Comparison of ENCODE assay signal across 2 cellular contexts in genomic region chr2:55118643-55119065, GRCh38.
TF ChIP-seq lines count a peak whose summit lies in the region.

No MANE protein-coding gene starts in this region.

TF ChIP-seq in K562, 482 proteins besides CTCF, POLR2A, EP300 and RAD21 (continued from another document and continues in another):
- TF ChIP-seq ZNF184 (CRISPR knock-in tag; IDR thresholded peaks at IDR 0.05) (no peak), BRD4 (IDR thresholded peaks at IDR 0.05) (0 out of 2 replicates have a peak, but pooled peaks have one; percentile 22), CGGBP1 (CRISPR knock-in tag; IDR thresholded peaks at IDR 0.05) (no peak), NFIC (IDR thresholded peaks at IDR 0.05) (no peak), MLLT1 (IDR thresholded peaks at IDR 0.05) (no peak), ZNF239 (CRISPR knock-in tag; IDR thresholded peaks at IDR 0.05) (peak; percentile 19; the same call in 1 of the 2 replicates), MTF1 (CRISPR knock-in tag; IDR thresholded peaks at IDR 0.05; ENCODE audit: borderline replicate concordance) (no peak), LEF1 (IDR thresholded peaks at IDR 0.05) (peak; percentile 62; the same call in 1 of the 2 replicates), MGA (IDR thresholded peaks at IDR 0.05) (peak; percentile 32; the same call in 1 of the 2 replicates), ARID1B (IDR thresholded peaks at IDR 0.05) (peak; percentile 79), ZNF77 (CRISPR knock-in tag; IDR thresholded peaks at IDR 0.05) (no peak), DLX4 (CRISPR knock-in tag; IDR thresholded peaks at IDR 0.05) (no peak), ZNF124 (CRISPR knock-in tag; IDR thresholded peaks at IDR 0.05) (no peak), ATF7 (IDR thresholded peaks at IDR 0.05) (peak; percentile 60)

TF ChIP-seq in HepG2, 621 proteins besides CTCF, POLR2A, EP300 and RAD21:
- no peak for TF ChIP-seq MLX (CRISPR knock-in tag; IDR thresholded peaks at IDR 0.05)
- no peak for TF ChIP-seq KLF6 (CRISPR knock-in tag; IDR thresholded peaks at IDR 0.05)
- no peak for TF ChIP-seq LBX2 (CRISPR knock-in tag; IDR thresholded peaks at IDR 0.05; ENCODE audit: borderline replicate concordance)
- TF ChIP-seq ZNF142 (CRISPR knock-in tag; IDR thresholded peaks at IDR 0.05), result no peak
- no peak for TF ChIP-seq ZFYVE20 (CRISPR knock-in tag; IDR thresholded peaks at IDR 0.05; ENCODE audit: borderline replicate concordance, low read depth)
- no peak for TF ChIP-seq ZNF318 (CRISPR knock-in tag; IDR thresholded peaks at IDR 0.05)
- TF ChIP-seq FOXP1 (IDR thresholded peaks at IDR 0.05), result no peak
- TF ChIP-seq FOXP1 (CRISPR knock-in tag; IDR thresholded peaks at IDR 0.05), result no peak
- no peak for TF ChIP-seq KLF13 (CRISPR knock-in tag; IDR thresholded peaks at IDR 0.05)
- no peak for TF ChIP-seq MLLT10 (CRISPR knock-in tag; IDR thresholded peaks at IDR 0.05)
- no peak for TF ChIP-seq FOXJ3 (CRISPR knock-in tag; IDR thresholded peaks at IDR 0.05; ENCODE audit: borderline replicate concordance)
- TF ChIP-seq TCF7L2 (IDR thresholded peaks at IDR 0.05; ENCODE audit: low read depth, low read length), result no peak
- no peak for TF ChIP-seq YY1 (IDR thresholded peaks at IDR 0.05; ENCODE audit: insufficient read depth, insufficient replicate concordance, low read depth, low read length)
- no peak for TF ChIP-seq SETDB1 (CRISPR knock-in tag; IDR thresholded peaks at IDR 0.05; ENCODE audit: borderline replicate concordance)
- TF ChIP-seq SOX5 (CRISPR knock-in tag; IDR thresholded peaks at IDR 0.05; ENCODE audit: borderline replicate concordance), result no peak
- TF ChIP-seq ZNF776 (CRISPR knock-in tag; IDR thresholded peaks at IDR 0.05), result no peak
- TF ChIP-seq NR2F1 (CRISPR knock-in tag; IDR thresholded peaks at IDR 0.05), result no peak
